ENCODE assay signal across 8 cellular contexts in the genomic region with DNA sequence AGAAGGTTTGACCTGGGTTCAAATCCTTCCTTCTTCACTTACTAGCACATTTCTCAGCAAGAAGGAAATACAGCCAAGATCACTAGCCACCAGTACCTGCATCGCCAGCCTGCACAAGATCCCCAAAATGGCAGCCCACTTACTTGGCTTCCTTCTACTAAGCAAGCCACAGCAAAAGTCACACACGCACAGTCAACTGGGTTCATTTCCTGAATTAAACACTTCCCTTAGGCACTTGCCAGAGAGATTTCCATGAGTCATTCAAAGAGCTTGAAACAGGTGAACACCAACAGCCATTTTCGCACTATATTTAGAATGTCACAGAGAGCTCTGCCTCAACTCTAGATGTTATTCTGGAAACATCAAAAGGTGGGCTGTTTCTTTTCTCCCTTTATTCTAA. TPM values are rescaled to one million over a fixed set of nuclear protein-coding genes. Genes with fewer than 3 reads are reported as not detected.
DNase-seq lines count a peak whose midpoint lies in the region; ATAC-seq and TF ChIP-seq lines count a peak whose summit lies in the region.

No MANE protein-coding gene starts in this region.

- ATAC-seq in activated B cell treated with CpG ODN at 0.5 μM for 24 hours (ENCODE audit: low read depth) (no peak), HG02798 (IDR thresholded peaks at IDR 0.05; ENCODE audit: poor library complexity, unreplicated experiment) (no peak)

- CTCF ChIA-PET in activated B cell treated with CpG ODN at 0.5 μM for 24 hours (lab: Charles Lee) = no interaction called here

- DNase-seq in EL (peak; percentile 53), HFFc6 (peak; percentile 24), activated B cell treated with CpG ODN at 0.5 μM for 24 hours (no peak), DMS79 treated with DMSO at 0.1 percent for 48 hours (lab: John Stamatoyannopoulos, UW) (no peak), HUDEP-2 (lab: John Stamatoyannopoulos, UW; ENCODE audit: unreplicated experiment in 76 of 76) (no peak), GM03348 (ENCODE audit: low spot score) (no peak)

- peaks cover 76% of the 10 kb centered on the region for H3K4me1 Mint-ChIP-seq in HFFc6 (ENCODE audit: low read depth)
- peaks cover 38% of the 10 kb centered on the region for H3K4me1 Mint-ChIP-seq in activated B cell treated with CpG ODN at 0.5 μM for 24 hours
- H3K4me1 Mint-ChIP-seq in nephron = peaks cover 42% of the 10 kb centered on the region

- H3K36me3 Mint-ChIP-seq in HFFc6 (ENCODE audit: low read depth) (peaks cover 30% of the 10 kb centered on the region), activated B cell treated with CpG ODN at 0.5 μM for 24 hours (ENCODE audit: low read depth) (peaks cover 2% of the 10 kb centered on the region), nephron (ENCODE audit: low read depth) (peaks cover 8% of the 10 kb centered on the region)

- H3K9me3 Mint-ChIP-seq in HFFc6 (peaks cover 9% of the 10 kb centered on the region; the same call in 1 of the 2 replicates), activated B cell treated with CpG ODN at 0.5 μM for 24 hours (peaks cover 9% of the 10 kb centered on the region), nephron (peaks cover 8% of the 10 kb centered on the region)

- POLR2A ChIA-PET in activated B cell treated with CpG ODN at 0.5 μM for 24 hours (lab: Charles Lee) = interaction anchor here (1.0 to 2.1 kb wide), 2 partner anchors 18 to 29 kb away, joined by 3 to 5 read pairs; no protein-coding TSS in a partner anchor

- H3K4me3 Mint-ChIP-seq in HFFc6 (peak overlapping the region; percentile 10), activated B cell treated with CpG ODN at 0.5 μM for 24 hours (no peak overlapping the region), nephron (peak overlapping the region in 1 of 3 experiments; percentile 31)

- H3K27ac Mint-ChIP-seq in HFFc6 = peak overlapping the region; percentile 96
- H3K27ac Mint-ChIP-seq in activated B cell treated with CpG ODN at 0.5 μM for 24 hours = peak overlapping the region; percentile 42
- peak overlapping the region in 2 of 3 experiments; percentile 54 to 81 for H3K27ac Mint-ChIP-seq in nephron

- TF ChIP-seq CTCF in HFFc6 (IDR thresholded peaks at IDR 0.05) (no peak), activated B cell treated with CpG ODN at 0.5 μM for 24 hours (IDR thresholded peaks at IDR 0.05) (no peak), nephron (IDR thresholded peaks at IDR 0.05; ENCODE audit: unreplicated experiment in 3 of 3) (no peak)

- no peaks in the 10 kb centered on the region; the same call in 1 of the 2 replicates for H3K27me3 Mint-ChIP-seq in HFFc6 (ENCODE audit: insufficient read depth)
- H3K27me3 Mint-ChIP-seq in activated B cell treated with CpG ODN at 0.5 μM for 24 hours = no peaks in the 10 kb centered on the region
- no peaks in the 10 kb centered on the region for H3K27me3 Mint-ChIP-seq in nephron (ENCODE audit: low read depth)

- intact Hi-C loops in activated B cell treated with CpG ODN at 0.5 μM for 24 hours (cut with micrococcal nuclease) = no loop called here

RNA-seq across cellular contexts. Expression of a gene that starts 42.6 kb away (rescaled TPM):
- 100 to 1,000 TPM; 128 to 144 (median 129) TPM for total RNA-seq in HFFc6 (2021; fragmentation: NEBNext Ultra II Directional; extraction: Animal tissue kit (Norgen Biotek cat#: 25700))
- total RNA-seq in activated B cell treated with CpG ODN at 0.5 μM for 24 hours = 16.7 and 19.1 TPM in 2 replicates

Comparison
In these comparisons a context has a peak if more than half of its experiments do, and no peak if none do; other contexts are left out.
1. DNase-seq: peak in EL (single experiment) and HFFc6 (single experiment); none in activated B cell treated with CpG ODN at 0.5 μM for 24 hours (single experiment), DMS79 treated with DMSO at 0.1 percent for 48 hours (single experiment), HUDEP-2 (0 of 76) and GM03348 (single experiment).
2. H3K27ac Mint-ChIP-seq: peak in every context shown above with its lines; median percentile 96 in HFFc6; 68 in nephron; 42 in activated B cell treated with CpG ODN at 0.5 μM for 24 hours.